Comparison of ENCODE assay signal across 11 cellular contexts in the genomic region with DNA sequence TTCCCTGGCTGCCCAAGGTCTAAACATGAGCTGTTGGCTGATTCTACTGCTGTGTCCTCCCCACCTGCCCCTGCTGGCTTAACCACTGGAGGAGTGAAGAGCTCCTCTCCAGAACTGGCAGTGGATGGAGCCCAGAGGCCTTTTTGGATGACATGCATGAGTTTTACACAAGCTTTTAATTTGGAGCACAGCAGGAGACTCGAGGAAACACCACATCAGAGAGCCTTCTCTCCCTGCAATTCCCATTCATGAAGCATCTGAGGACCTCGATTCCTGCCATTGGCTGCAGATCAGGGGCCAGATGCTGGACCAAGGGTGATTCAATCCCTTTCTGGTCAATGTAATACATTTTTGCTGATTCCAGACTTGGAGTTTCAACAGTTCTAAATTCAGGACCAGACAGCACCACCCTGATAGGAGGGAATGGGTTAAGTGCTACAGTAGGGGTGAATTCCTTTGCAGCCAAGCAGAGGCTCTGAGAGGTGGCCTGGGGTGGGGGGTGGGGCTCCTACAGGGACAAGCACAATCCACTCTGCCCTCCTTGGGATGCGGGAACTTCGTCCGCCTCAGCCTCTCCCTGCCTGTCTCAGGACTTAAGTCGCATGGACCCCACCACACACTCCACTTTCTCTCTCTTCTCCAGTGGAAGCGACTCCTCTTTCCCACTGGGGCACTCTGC. TPM values are rescaled to one million over a fixed set of nuclear protein-coding genes. Genes with fewer than 3 reads are reported as not detected.
DNase-seq lines count a peak whose midpoint lies in the region; TF ChIP-seq lines count a peak whose summit lies in the region.
"Had no signal": no experiment of that assay in that cellular context is flagged by ENCODE, and none has a peak within 500 bp of the region (broad histone marks: within the 10 kb centered on the region; RNA-seq: fewer than 3 reads in every experiment).

No MANE protein-coding gene starts in this region.

- peak overlapping the region; percentile 81 for H3K27ac ChIP-seq in vagina
- H3K27ac ChIP-seq: HL-60 had no signal

- H3K4me3 Mint-ChIP-seq in T-helper 2 cell treated with Interferon-gamma antibody and Interleukin-4, amounts not matched to agents 5 μg/mL and 100 μg/mL, for 36 hours = no peak overlapping the region
- H3K4me3 Mint-ChIP-seq: activated T-helper 17 cell treated with anti-CD3 and anti-CD28 coated beads, Interleukin-2, amount 50 U/mL, for 72 hours had no signal

- H3K36me3 Mint-ChIP-seq in T-helper 2 cell treated with Interferon-gamma antibody and Interleukin-4, amounts not matched to agents 5 μg/mL and 100 μg/mL, for 36 hours (ENCODE audit: low read depth) = no peaks in the 10 kb centered on the region

- no peaks in the 10 kb centered on the region for H3K4me1 Mint-ChIP-seq in T-helper 2 cell treated with Interferon-gamma antibody and Interleukin-4, amounts not matched to agents 5 μg/mL and 100 μg/mL, for 36 hours (ENCODE audit: low read depth)

- H3K4me3 ChIP-seq in mucosa of stomach (ENCODE audit: low read length) (peak overlapping the region; percentile 49), vagina (no peak overlapping the region)

- peaks cover 27% of the 10 kb centered on the region for H3K4me1 ChIP-seq in mucosa of stomach (ENCODE audit: control insufficient read depth, insufficient read depth, low read length)
- H3K4me1 ChIP-seq in vagina = peaks cover 48% of the 10 kb centered on the region

- peaks cover 13% of the 10 kb centered on the region for H3K27me3 Mint-ChIP-seq in T-helper 2 cell treated with Interferon-gamma antibody and Interleukin-4, amounts not matched to agents 5 μg/mL and 100 μg/mL, for 36 hours (ENCODE audit: low read depth)

- H3K9me3 Mint-ChIP-seq in T-helper 2 cell treated with Interferon-gamma antibody and Interleukin-4, amounts not matched to agents 5 μg/mL and 100 μg/mL, for 36 hours = no peaks in the 10 kb centered on the region
- H3K9me3 Mint-ChIP-seq: activated T-helper 17 cell treated with anti-CD3 and anti-CD28 coated beads, Interleukin-2, amount 50 U/mL, for 72 hours had no signal

- H3K9ac ChIP-seq in mucosa of stomach (ENCODE audit: low read length) = peak overlapping the region; percentile 79

- no peak for TF ChIP-seq CTCF in vagina (IDR thresholded peaks at IDR 0.05)

- no peak for TF ChIP-seq POLR2A in vagina (IDR thresholded peaks at IDR 0.05)

- H3K27ac Mint-ChIP-seq in T-helper 2 cell treated with Interferon-gamma antibody and Interleukin-4, amounts not matched to agents 5 μg/mL and 100 μg/mL, for 36 hours = no peak overlapping the region
- H3K27ac Mint-ChIP-seq: activated T-helper 17 cell treated with anti-CD3 and anti-CD28 coated beads, Interleukin-2, amount 50 U/mL, for 72 hours had no signal

- H3K9me3 ChIP-seq in mucosa of stomach (ENCODE audit: control insufficient read depth, low read length) (no peaks in the 10 kb centered on the region), vagina (no peaks in the 10 kb centered on the region)

- peak; percentile 44 for DNase-seq in M059J (ENCODE audit: low read depth)
- DNase-seq in dermis blood vessel endothelial cell = peak; percentile 19
- no peak for DNase-seq in vagina (ENCODE audit: extremely low spot score in 2 of 2)
- no peak for DNase-seq in T-helper 2 cell treated with Interferon-gamma antibody and Interleukin-4, amounts not matched to agents 5 μg/mL and 100 μg/mL, for 36 hours (ENCODE audit: low spot score)
- DNase-seq in NK-92 treated with Interleukin-12 subunit alpha and Interleukin-12 subunit beta, amount 100 ng/mL, for 24 hours (lab: John Stamatoyannopoulos, UW) = no peak
- no peak for DNase-seq in cortex of kidney (lab: John Stamatoyannopoulos, UW)
- DNase-seq: NCI-H2081 treated with DMSO at 0.1 percent for 48 hours had no signal

- H3K36me3 ChIP-seq in mucosa of stomach (ENCODE audit: control insufficient read depth, insufficient read depth, low read length) = no peaks in the 10 kb centered on the region
- no peaks in the 10 kb centered on the region for H3K36me3 ChIP-seq in vagina

- intact Hi-C loops in vagina (cut with DNase I) = no loop called here

- H3K27me3 ChIP-seq in mucosa of stomach (ENCODE audit: control insufficient read depth, insufficient read depth, low read length) (no peaks in the 10 kb centered on the region), vagina (no peaks in the 10 kb centered on the region)

RNA-seq across cellular contexts. Expression of a gene that starts 0.6 kb away (rescaled TPM):
- total RNA-seq in M059J (2014; rRNA removed; shearing (Covaris generic)) = 0.15 and 8.3 TPM in 2 replicates
- total RNA-seq in dermis blood vessel endothelial cell (0.17 and 4.7 TPM in 2 replicates), vagina (9.6 TPM)
- total RNA-seq: activated T-helper 17 cell treated with anti-CD3 and anti-CD28 coated beads, Interleukin-2, amount 50 U/mL, for 72 hours; T-helper 1 cell treated with Interleukin-12 subunit alpha and Interleukin-12 subunit beta and Interleukin-4 antibody, amounts not matched to agents 30 ng/mL and 1 ng/mL, for 36 hours had no signal

RNA-seq across cellular contexts. Expression of a gene that starts 1.6 kb away (rescaled TPM):
- not detected in 2 replicates for total RNA-seq in M059J (2014; rRNA removed; shearing (Covaris generic))
- total RNA-seq in dermis blood vessel endothelial cell (0.14 TPM in 1 of 2 replicates, not detected in the other), vagina (not detected)
- total RNA-seq: activated T-helper 17 cell treated with anti-CD3 and anti-CD28 coated beads, Interleukin-2, amount 50 U/mL, for 72 hours; T-helper 1 cell treated with Interleukin-12 subunit alpha and Interleukin-12 subunit beta and Interleukin-4 antibody, amounts not matched to agents 30 ng/mL and 1 ng/mL, for 36 hours had no signal

RNA-seq across cellular contexts. Expression of a gene that starts 6.2 kb away (rescaled TPM):
- not detected in 2 replicates for total RNA-seq in M059J (2014; rRNA removed; shearing (Covaris generic))
- total RNA-seq in dermis blood vessel endothelial cell (not detected in 2 replicates), vagina (1.5 TPM)
- total RNA-seq: activated T-helper 17 cell treated with anti-CD3 and anti-CD28 coated beads, Interleukin-2, amount 50 U/mL, for 72 hours; T-helper 1 cell treated with Interleukin-12 subunit alpha and Interleukin-12 subunit beta and Interleukin-4 antibody, amounts not matched to agents 30 ng/mL and 1 ng/mL, for 36 hours had no signal

RNA-seq across cellular contexts. Expression of a gene that starts 24.9 kb away (rescaled TPM):
- total RNA-seq in M059J (2014; rRNA removed; shearing (Covaris generic)) = not detected in 2 replicates
- total RNA-seq in dermis blood vessel endothelial cell (not detected in 2 replicates), vagina (not detected)
- total RNA-seq: activated T-helper 17 cell treated with anti-CD3 and anti-CD28 coated beads, Interleukin-2, amount 50 U/mL, for 72 hours; T-helper 1 cell treated with Interleukin-12 subunit alpha and Interleukin-12 subunit beta and Interleukin-4 antibody, amounts not matched to agents 30 ng/mL and 1 ng/mL, for 36 hours had no signal

RNA-seq across cellular contexts. Expression of a gene that starts 43.6 kb away (rescaled TPM):
- total RNA-seq in M059J (2014; rRNA removed; shearing (Covaris generic)) = 25.5 and 25.9 TPM in 2 replicates
- 12.3 and 18.1 TPM in 2 replicates for total RNA-seq in dermis blood vessel endothelial cell
- total RNA-seq in vagina = 21.9 TPM

Comparison
In these comparisons a context has a peak if more than half of its experiments do, and no peak if none do; other contexts are left out.
1. DNase-seq: peak in M059J (single experiment) and dermis blood vessel endothelial cell (single experiment); none in vagina (0 of 2), T-helper 2 cell treated with Interferon-gamma antibody and Interleukin-4, amounts not matched to agents 5 μg/mL and 100 μg/mL, for 36 hours (single experiment), NK-92 treated with Interleukin-12 subunit alpha and Interleukin-12 subunit beta, amount 100 ng/mL, for 24 hours (single experiment) and cortex of kidney (single experiment).